In the genomic region with DNA sequence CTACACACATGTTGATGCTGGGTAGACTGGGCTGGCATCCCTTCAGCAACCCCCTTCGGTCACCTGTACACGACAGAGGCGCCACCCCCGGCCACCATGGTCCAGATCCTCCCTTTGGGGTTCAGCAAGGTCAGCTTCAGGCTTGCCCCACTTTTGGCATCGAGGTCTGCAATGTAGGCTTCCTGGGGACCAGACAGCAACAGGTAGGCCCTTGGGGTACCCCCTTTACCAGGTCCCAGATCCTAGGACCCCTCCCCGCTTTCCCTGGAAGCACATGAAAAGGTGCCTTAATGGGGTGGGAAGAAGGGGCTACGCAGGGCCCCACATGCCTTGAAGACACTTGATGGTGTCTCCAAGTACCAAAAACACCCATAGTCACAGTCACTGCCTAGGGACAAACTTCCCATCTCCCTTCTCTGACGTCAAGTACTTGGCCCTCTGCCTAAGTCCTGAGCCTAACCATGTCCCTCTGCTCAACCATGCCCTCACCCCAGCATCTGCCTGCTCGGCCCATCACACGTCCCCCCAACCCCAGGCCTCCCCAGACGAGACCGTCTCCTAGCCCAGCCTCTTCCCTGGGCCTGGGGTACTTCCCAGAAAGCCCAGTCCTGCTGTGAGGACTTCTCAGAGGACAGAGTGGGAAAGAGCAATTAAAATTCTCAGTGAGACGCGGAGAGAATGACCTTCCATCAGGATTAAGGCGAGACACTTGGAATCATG, we compare ENCODE assay signal across 1 cellular context.
TF ChIP-seq lines count a peak whose summit lies in the region.

No MANE protein-coding gene starts in this region.

TF ChIP-seq in WTC11, 78 proteins besides CTCF, POLR2A, EP300 and RAD21 (continued from another document):
- TF ChIP-seq, protein P1, sequence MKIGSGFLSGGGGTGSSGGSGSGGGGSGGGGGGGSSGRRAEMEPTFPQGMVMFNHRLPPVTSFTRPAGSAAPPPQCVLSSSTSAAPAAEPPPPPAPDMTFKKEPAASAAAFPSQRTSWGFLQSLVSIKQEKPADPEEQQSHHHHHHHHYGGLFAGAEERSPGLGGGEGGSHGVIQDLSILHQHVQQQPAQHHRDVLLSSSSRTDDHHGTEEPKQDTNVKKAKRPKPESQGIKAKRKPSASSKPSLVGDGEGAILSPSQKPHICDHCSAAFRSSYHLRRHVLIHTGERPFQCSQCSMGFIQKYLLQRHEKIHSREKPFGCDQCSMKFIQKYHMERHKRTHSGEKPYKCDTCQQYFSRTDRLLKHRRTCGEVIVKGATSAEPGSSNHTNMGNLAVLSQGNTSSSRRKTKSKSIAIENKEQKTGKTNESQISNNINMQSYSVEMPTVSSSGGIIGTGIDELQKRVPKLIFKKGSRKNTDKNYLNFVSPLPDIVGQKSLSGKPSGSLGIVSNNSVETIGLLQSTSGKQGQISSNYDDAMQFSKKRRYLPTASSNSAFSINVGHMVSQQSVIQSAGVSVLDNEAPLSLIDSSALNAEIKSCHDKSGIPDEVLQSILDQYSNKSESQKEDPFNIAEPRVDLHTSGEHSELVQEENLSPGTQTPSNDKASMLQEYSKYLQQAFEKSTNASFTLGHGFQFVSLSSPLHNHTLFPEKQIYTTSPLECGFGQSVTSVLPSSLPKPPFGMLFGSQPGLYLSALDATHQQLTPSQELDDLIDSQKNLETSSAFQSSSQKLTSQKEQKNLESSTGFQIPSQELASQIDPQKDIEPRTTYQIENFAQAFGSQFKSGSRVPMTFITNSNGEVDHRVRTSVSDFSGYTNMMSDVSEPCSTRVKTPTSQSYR (CRISPR knock-in tag; IDR thresholded peaks at IDR 0.05) = no peak
- TF ChIP-seq, protein P2, sequence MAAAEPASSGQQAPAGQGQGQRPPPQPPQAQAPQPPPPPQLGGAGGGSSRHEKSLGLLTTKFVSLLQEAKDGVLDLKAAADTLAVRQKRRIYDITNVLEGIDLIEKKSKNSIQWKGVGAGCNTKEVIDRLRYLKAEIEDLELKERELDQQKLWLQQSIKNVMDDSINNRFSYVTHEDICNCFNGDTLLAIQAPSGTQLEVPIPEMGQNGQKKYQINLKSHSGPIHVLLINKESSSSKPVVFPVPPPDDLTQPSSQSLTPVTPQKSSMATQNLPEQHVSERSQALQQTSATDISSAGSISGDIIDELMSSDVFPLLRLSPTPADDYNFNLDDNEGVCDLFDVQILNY (CRISPR knock-in tag; IDR thresholded peaks at IDR 0.05) = no peak
- TF ChIP-seq, protein P3, sequence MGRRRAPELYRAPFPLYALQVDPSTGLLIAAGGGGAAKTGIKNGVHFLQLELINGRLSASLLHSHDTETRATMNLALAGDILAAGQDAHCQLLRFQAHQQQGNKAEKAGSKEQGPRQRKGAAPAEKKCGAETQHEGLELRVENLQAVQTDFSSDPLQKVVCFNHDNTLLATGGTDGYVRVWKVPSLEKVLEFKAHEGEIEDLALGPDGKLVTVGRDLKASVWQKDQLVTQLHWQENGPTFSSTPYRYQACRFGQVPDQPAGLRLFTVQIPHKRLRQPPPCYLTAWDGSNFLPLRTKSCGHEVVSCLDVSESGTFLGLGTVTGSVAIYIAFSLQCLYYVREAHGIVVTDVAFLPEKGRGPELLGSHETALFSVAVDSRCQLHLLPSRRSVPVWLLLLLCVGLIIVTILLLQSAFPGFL (CRISPR knock-in tag; IDR thresholded peaks at IDR 0.05; ENCODE audit: borderline replicate concordance) = no peak
